2 cellular contexts compared by ENCODE assay signal in genomic region chr17:31693433-31694210, GRCh38.
TF ChIP-seq lines count a peak whose summit lies in the region.

No MANE protein-coding gene starts in this region.

TF ChIP-seq in IMR-90, 13 proteins besides CTCF, POLR2A, EP300 and RAD21:
- TF ChIP-seq RFX5 (IDR thresholded peaks at IDR 0.05; ENCODE audit: low read depth, low read length) (no peak), CHD1 (IDR thresholded peaks at IDR 0.05; ENCODE audit: low read depth, low read length) (no peak), MAZ (IDR thresholded peaks at IDR 0.05; ENCODE audit: borderline replicate concordance, low read depth, low read length) (no peak)
- TF ChIP-seq, protein P1, sequence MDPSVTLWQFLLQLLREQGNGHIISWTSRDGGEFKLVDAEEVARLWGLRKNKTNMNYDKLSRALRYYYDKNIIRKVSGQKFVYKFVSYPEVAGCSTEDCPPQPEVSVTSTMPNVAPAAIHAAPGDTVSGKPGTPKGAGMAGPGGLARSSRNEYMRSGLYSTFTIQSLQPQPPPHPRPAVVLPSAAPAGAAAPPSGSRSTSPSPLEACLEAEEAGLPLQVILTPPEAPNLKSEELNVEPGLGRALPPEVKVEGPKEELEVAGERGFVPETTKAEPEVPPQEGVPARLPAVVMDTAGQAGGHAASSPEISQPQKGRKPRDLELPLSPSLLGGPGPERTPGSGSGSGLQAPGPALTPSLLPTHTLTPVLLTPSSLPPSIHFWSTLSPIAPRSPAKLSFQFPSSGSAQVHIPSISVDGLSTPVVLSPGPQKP (IDR thresholded peaks at IDR 0.05; ENCODE audit: borderline replicate concordance, low read depth, low read length), result no peak

TF ChIP-seq in GM12891, 5 proteins besides CTCF, POLR2A, EP300 and RAD21:
- TF ChIP-seq TAF1 (IDR thresholded peaks at IDR 0.05; ENCODE audit: low read depth, low read length) (no peak), SPI1 (IDR thresholded peaks at IDR 0.05; ENCODE audit: low read depth, low read length) (no peak), PAX5 (IDR thresholded peaks at IDR 0.05; ENCODE audit: insufficient read depth, low read length, severe bottlenecking) (no peak), POU2F2 (IDR thresholded peaks at IDR 0.05; ENCODE audit: low read depth, low read length) (no peak), POLR2AphosphoS5 (IDR thresholded peaks at IDR 0.05; ENCODE audit: low read depth, low read length) (no peak)
